1 cellular context compared by ENCODE assay signal in genomic region chr17:38868968-38869646, GRCh38.
TF ChIP-seq lines count a peak whose summit lies in the region.

No MANE protein-coding gene starts in this region.

TF ChIP-seq in HepG2, 621 proteins besides CTCF, POLR2A, EP300 and RAD21 (continued from another document and continues in another):
- TF ChIP-seq DZIP1 (CRISPR knock-in tag; IDR thresholded peaks at IDR 0.05) = no peak; the same call in 1 of the 2 replicates
- TF ChIP-seq ZNF124 (CRISPR knock-in tag; IDR thresholded peaks at IDR 0.05) = peak; percentile 96
- TF ChIP-seq ZNF530 (CRISPR knock-in tag; IDR thresholded peaks at IDR 0.05; ENCODE audit: low read depth) = peak; percentile 52; the same call in 1 of the 2 replicates
- no peak for TF ChIP-seq MIER2 (CRISPR knock-in tag; IDR thresholded peaks at IDR 0.05)
- TF ChIP-seq HMGXB3 (CRISPR knock-in tag; IDR thresholded peaks at IDR 0.05; ENCODE audit: borderline replicate concordance) = peak; percentile 77; the same call in 1 of the 2 replicates
- TF ChIP-seq, protein P1, sequence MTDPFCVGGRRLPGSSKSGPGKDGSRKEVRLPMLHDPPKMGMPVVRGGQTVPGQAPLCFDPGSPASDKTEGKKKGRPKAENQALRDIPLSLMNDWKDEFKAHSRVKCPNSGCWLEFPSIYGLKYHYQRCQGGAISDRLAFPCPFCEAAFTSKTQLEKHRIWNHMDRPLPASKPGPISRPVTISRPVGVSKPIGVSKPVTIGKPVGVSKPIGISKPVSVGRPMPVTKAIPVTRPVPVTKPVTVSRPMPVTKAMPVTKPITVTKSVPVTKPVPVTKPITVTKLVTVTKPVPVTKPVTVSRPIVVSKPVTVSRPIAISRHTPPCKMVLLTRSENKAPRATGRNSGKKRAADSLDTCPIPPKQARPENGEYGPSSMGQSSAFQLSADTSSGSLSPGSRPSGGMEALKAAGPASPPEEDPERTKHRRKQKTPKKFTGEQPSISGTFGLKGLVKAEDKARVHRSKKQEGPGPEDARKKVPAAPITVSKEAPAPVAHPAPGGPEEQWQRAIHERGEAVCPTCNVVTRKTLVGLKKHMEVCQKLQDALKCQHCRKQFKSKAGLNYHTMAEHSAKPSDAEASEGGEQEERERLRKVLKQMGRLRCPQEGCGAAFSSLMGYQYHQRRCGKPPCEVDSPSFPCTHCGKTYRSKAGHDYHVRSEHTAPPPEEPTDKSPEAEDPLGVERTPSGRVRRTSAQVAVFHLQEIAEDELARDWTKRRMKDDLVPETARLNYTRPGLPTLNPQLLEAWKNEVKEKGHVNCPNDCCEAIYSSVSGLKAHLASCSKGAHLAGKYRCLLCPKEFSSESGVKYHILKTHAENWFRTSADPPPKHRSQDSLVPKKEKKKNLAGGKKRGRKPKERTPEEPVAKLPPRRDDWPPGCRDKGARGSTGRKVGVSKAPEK (CRISPR knock-in tag; IDR thresholded peaks at IDR 0.05; ENCODE audit: borderline replicate concordance) = peak; percentile 91; the same call in 1 of the 2 replicates
- TF ChIP-seq RBM22 (optimal IDR thresholded peaks at IDR 0.05; ENCODE audit: low read length) = peak; percentile 96
- TF ChIP-seq YEATS2 (CRISPR knock-in tag; IDR thresholded peaks at IDR 0.05; ENCODE audit: borderline replicate concordance) = peak; percentile 58; the same call in 1 of the 2 replicates
- TF ChIP-seq, protein P2, sequence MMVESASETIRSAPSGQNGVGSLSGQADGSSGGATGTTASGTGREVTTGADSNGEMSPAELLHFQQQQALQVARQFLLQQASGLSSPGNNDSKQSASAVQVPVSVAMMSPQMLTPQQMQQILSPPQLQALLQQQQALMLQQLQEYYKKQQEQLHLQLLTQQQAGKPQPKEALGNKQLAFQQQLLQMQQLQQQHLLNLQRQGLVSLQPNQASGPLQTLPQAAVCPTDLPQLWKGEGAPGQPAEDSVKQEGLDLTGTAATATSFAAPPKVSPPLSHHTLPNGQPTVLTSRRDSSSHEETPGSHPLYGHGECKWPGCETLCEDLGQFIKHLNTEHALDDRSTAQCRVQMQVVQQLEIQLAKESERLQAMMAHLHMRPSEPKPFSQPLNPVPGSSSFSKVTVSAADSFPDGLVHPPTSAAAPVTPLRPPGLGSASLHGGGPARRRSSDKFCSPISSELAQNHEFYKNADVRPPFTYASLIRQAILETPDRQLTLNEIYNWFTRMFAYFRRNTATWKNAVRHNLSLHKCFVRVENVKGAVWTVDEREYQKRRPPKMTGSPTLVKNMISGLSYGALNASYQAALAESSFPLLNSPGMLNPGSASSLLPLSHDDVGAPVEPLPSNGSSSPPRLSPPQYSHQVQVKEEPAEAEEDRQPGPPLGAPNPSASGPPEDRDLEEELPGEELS (CRISPR knock-in tag; IDR thresholded peaks at IDR 0.05) = peak; percentile 24; the same call in 1 of the 2 replicates
- peak; percentile 50; the same call in 1 of the 2 replicates for TF ChIP-seq BORCS8-MEF2B (CRISPR knock-in tag; IDR thresholded peaks at IDR 0.05)
- peak; percentile 91; the same call in 1 of the 2 replicates for TF ChIP-seq ZNF614 (CRISPR knock-in tag; IDR thresholded peaks at IDR 0.05; ENCODE audit: borderline replicate concordance)
- TF ChIP-seq JUND (CRISPR knock-in tag; IDR thresholded peaks at IDR 0.05) = 0 out of 2 replicates have a peak, but pooled peaks have one; percentile 11
- TF ChIP-seq SOX6 (IDR thresholded peaks at IDR 0.05) = no peak
- peak; percentile 58; the same call in 1 of the 2 replicates for TF ChIP-seq SOX6 (CRISPR knock-in tag; IDR thresholded peaks at IDR 0.05)
- TF ChIP-seq THRA (CRISPR knock-in tag; IDR thresholded peaks at IDR 0.05; ENCODE audit: borderline replicate concordance) = peak; percentile 43; the same call in 1 of the 2 replicates
- TF ChIP-seq MIER3 (CRISPR knock-in tag; IDR thresholded peaks at IDR 0.05; ENCODE audit: borderline replicate concordance) = peak; percentile 74; the same call in 1 of the 2 replicates
- TF ChIP-seq ZNF350 (CRISPR knock-in tag; IDR thresholded peaks at IDR 0.05; ENCODE audit: borderline replicate concordance, low read depth) = peak; percentile 76
- TF ChIP-seq KDM4B (CRISPR knock-in tag; IDR thresholded peaks at IDR 0.05) = 0 out of 2 replicates have a peak, but pooled peaks have one; percentile 51
- TF ChIP-seq ZBTB3 (CRISPR knock-in tag; IDR thresholded peaks at IDR 0.05; ENCODE audit: borderline replicate concordance, low read depth) = peak; percentile 71; the same call in 1 of the 2 replicates
- peak; percentile 96 for TF ChIP-seq JARID2 (CRISPR knock-in tag; IDR thresholded peaks at IDR 0.05; ENCODE audit: insufficient replicate concordance)
- TF ChIP-seq ZNF451 (CRISPR knock-in tag; IDR thresholded peaks at IDR 0.05) = no peak
- TF ChIP-seq REST (IDR thresholded peaks at IDR 0.05; ENCODE audit: borderline replicate concordance in 1 of 2, low read depth in 1 of 2, low read length in 2 of 2) = peak in 1 of 2 experiments; percentile 53; a peak in 1 of 4 replicates
- TF ChIP-seq SP2 (CRISPR knock-in tag; IDR thresholded peaks at IDR 0.05) = no peak
- TF ChIP-seq ZNF263 (CRISPR knock-in tag; IDR thresholded peaks at IDR 0.05) = 0 out of 2 replicates have a peak, but pooled peaks have one; percentile 8
- TF ChIP-seq SKIL (CRISPR knock-in tag; IDR thresholded peaks at IDR 0.05; ENCODE audit: borderline replicate concordance) = 0 out of 2 replicates have a peak, but pooled peaks have one; percentile 35
- 0 out of 2 replicates have a peak, but pooled peaks have one; percentile 11 for TF ChIP-seq ZNF891 (CRISPR knock-in tag; IDR thresholded peaks at IDR 0.05)
- no peak for TF ChIP-seq GABPA (IDR thresholded peaks at IDR 0.05; ENCODE audit: low read depth, low read length)
- TF ChIP-seq GABPA (CRISPR knock-in tag; IDR thresholded peaks at IDR 0.05; ENCODE audit: low read depth) = peak; percentile 60
- TF ChIP-seq, protein P3, sequence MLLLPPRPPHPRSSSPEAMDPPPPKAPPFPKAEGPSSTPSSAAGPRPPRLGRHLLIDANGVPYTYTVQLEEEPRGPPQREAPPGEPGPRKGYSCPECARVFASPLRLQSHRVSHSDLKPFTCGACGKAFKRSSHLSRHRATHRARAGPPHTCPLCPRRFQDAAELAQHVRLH (CRISPR knock-in tag; IDR thresholded peaks at IDR 0.05; ENCODE audit: borderline replicate concordance, low read depth) = 0 out of 2 replicates have a peak, but pooled peaks have one; percentile 30
- TF ChIP-seq YY1 (IDR thresholded peaks at IDR 0.05; ENCODE audit: insufficient read depth, insufficient replicate concordance, low read depth, low read length) = peak; percentile 48
- TF ChIP-seq ATF1 (CRISPR knock-in tag; IDR thresholded peaks at IDR 0.05) = peak; percentile 56; the same call in 1 of the 2 replicates
- peak; percentile 80; the same call in 1 of the 2 replicates for TF ChIP-seq SP140L (CRISPR knock-in tag; IDR thresholded peaks at IDR 0.05; ENCODE audit: borderline replicate concordance)
- peak; percentile 91 for TF ChIP-seq KDM2A (CRISPR knock-in tag; IDR thresholded peaks at IDR 0.05; ENCODE audit: borderline replicate concordance, low read depth)
- TF ChIP-seq, protein P4, sequence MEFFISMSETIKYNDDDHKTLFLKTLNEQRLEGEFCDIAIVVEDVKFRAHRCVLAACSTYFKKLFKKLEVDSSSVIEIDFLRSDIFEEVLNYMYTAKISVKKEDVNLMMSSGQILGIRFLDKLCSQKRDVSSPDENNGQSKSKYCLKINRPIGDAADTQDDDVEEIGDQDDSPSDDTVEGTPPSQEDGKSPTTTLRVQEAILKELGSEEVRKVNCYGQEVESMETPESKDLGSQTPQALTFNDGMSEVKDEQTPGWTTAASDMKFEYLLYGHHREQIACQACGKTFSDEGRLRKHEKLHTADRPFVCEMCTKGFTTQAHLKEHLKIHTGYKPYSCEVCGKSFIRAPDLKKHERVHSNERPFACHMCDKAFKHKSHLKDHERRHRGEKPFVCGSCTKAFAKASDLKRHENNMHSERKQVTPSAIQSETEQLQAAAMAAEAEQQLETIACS (CRISPR knock-in tag; IDR thresholded peaks at IDR 0.05) = peak; percentile 82; the same call in 1 of the 2 replicates
- TF ChIP-seq MTF1 (CRISPR knock-in tag; IDR thresholded peaks at IDR 0.05) = 0 out of 2 replicates have a peak, but pooled peaks have one; percentile 46
